9 cellular contexts compared by ENCODE assay signal in genomic region chr6:42047220-42047590, GRCh38. TPM values are rescaled to one million over a fixed set of nuclear protein-coding genes. Genes with fewer than 3 reads are reported as not detected.
DNase-seq lines count a peak whose midpoint lies in the region; ATAC-seq and TF ChIP-seq lines count a peak whose summit lies in the region.
"Had no signal": no experiment of that assay in that cellular context is flagged by ENCODE, and none has a peak within 500 bp of the region (broad histone marks: within the 10 kb centered on the region; RNA-seq: fewer than 3 reads in every experiment).

No MANE protein-coding gene starts in this region.

- CTCF ChIA-PET in MCF 10A (lab: Yijun Ruan, JAX), result interaction anchor here (0.5 to 9.2 kb wide), 5 partner anchors 28 to 297 kb away, joined by 3 to 117 read pairs (median 4); partner anchors contain the start of genes BYSL, CCND3 and MED20

- TF ChIP-seq CTCF in MCF 10A (IDR thresholded peaks at IDR 0.05; ENCODE audit: unreplicated experiment), result no peak
- no peak for TF ChIP-seq CTCF in type B pancreatic cell (conservative IDR thresholded peaks at IDR 0.05)

- intact Hi-C loops in MCF 10A (cut with micrococcal nuclease), result no loop called here

- H3K9me3 Mint-ChIP-seq in activated T-cell treated with anti-CD3 and anti-CD28 coated beads, Interleukin-2, amount 50 U/mL, for 4 hours, result no peaks in the 10 kb centered on the region
- H3K9me3 Mint-ChIP-seq in MCF 10A (ENCODE audit: unreplicated experiment), result no peaks in the 10 kb centered on the region
- no peaks in the 10 kb centered on the region for H3K9me3 Mint-ChIP-seq in naive B cell
- H3K9me3 Mint-ChIP-seq in type B pancreatic cell, result no peaks in the 10 kb centered on the region

- peaks cover 77% of the 10 kb centered on the region for H3K4me1 Mint-ChIP-seq in activated T-cell treated with anti-CD3 and anti-CD28 coated beads, Interleukin-2, amount 50 U/mL, for 4 hours (ENCODE audit: low read depth)
- H3K4me1 Mint-ChIP-seq in MCF 10A (ENCODE audit: insufficient read depth, unreplicated experiment), result peaks cover 32% of the 10 kb centered on the region
- H3K4me1 Mint-ChIP-seq in naive B cell, result peaks cover 50 to 82% (median 65%) of the 10 kb centered on the region in 3 donors
- H3K4me1 Mint-ChIP-seq in type B pancreatic cell (ENCODE audit: unreplicated experiment), result peaks cover 44% of the 10 kb centered on the region

- DNase-seq in activated T-cell treated with anti-CD3 and anti-CD28 coated beads, Interleukin-2, amount 50 U/mL, for 4 hours, result no peak
- DNase-seq in activated T-cell treated with anti-CD3 and anti-CD28 coated beads, Interleukin-2, amount 50 U/mL, for 1 hour, result no peak
- DNase-seq in MCF 10A (ENCODE audit: unreplicated experiment), result peak; percentile 17
- no peak for DNase-seq in naive B cell
- no peak for DNase-seq in type B pancreatic cell (ENCODE audit: extremely low spot score, unreplicated experiment)
- DNase-seq in NCI-H345 treated with DMSO at 0.1 percent for 48 hours (lab: John Stamatoyannopoulos, UW; ENCODE audit: unreplicated experiment), result no peak
- DNase-seq in medulla oblongata (ENCODE audit: extremely low spot score), result no peak
- DNase-seq: central memory CD4-positive, alpha-beta T cell had no signal

- H3K27ac Mint-ChIP-seq in MCF 10A (ENCODE audit: low read depth, unreplicated experiment), result peak overlapping the region; percentile 60
- peak overlapping the region in 5 of 6 donors; percentile 36 to 95 (median 93) for H3K27ac Mint-ChIP-seq in naive B cell
- H3K27ac Mint-ChIP-seq in type B pancreatic cell, result peak overlapping the region; percentile 89

- BruUV-seq in MCF 10A (replicated peaks; lab: Mats Ljungman, UMichigan), result no TSS peak

- ATAC-seq in activated T-cell treated with anti-CD3 and anti-CD28 coated beads, Interleukin-2, amount 50 U/mL, for 4 hours, result no peak
- no peak for ATAC-seq in naive B cell (ENCODE audit: low read depth in 2 of 2)
- no peak for ATAC-seq in HG03159 (IDR thresholded peaks at IDR 0.05; ENCODE audit: unreplicated experiment)

- no peaks in the 10 kb centered on the region for H3K27me3 Mint-ChIP-seq in activated T-cell treated with anti-CD3 and anti-CD28 coated beads, Interleukin-2, amount 50 U/mL, for 4 hours (ENCODE audit: low read depth)
- no peaks in the 10 kb centered on the region for H3K27me3 Mint-ChIP-seq in MCF 10A (ENCODE audit: insufficient read depth, unreplicated experiment)
- H3K27me3 Mint-ChIP-seq in naive B cell, result no peaks in the 10 kb centered on the region
- peaks cover 9% of the 10 kb centered on the region for H3K27me3 Mint-ChIP-seq in type B pancreatic cell

- peak overlapping the region; percentile 94 for H3K4me3 Mint-ChIP-seq in activated T-cell treated with anti-CD3 and anti-CD28 coated beads, Interleukin-2, amount 50 U/mL, for 4 hours
- H3K4me3 Mint-ChIP-seq in MCF 10A (ENCODE audit: unreplicated experiment) (peak overlapping the region; percentile 91), naive B cell (peak overlapping the region; percentile 92 to 99 (median 98)), type B pancreatic cell (peak overlapping the region; percentile 82)

- peaks cover 6% of the 10 kb centered on the region for H3K36me3 Mint-ChIP-seq in activated T-cell treated with anti-CD3 and anti-CD28 coated beads, Interleukin-2, amount 50 U/mL, for 4 hours (ENCODE audit: insufficient read depth)
- H3K36me3 Mint-ChIP-seq in MCF 10A (ENCODE audit: insufficient read depth, unreplicated experiment), result peaks cover 13% of the 10 kb centered on the region
- no peaks in the 10 kb centered on the region for H3K36me3 Mint-ChIP-seq in naive B cell
- no peaks in the 10 kb centered on the region for H3K36me3 Mint-ChIP-seq in type B pancreatic cell

- POLR2A ChIA-PET in MCF 10A (lab: Yijun Ruan, JAX), result interaction anchor here (0.5 to 8.8 kb wide), 17 partner anchors 71 to 842 kb away, joined by 3 to 136 read pairs (median 14); partner anchors contain the start of genes BYSL, C6orf132, CCND3 and MED20

RNA-seq across cellular contexts. Expression of gene TAF8, which starts 3.1 kb away (rescaled TPM):
- 10 to 100 TPM; 35.7 to 39.9 (median 38.2) TPM for total RNA-seq in activated T-cell treated with anti-CD3 and anti-CD28 coated beads, Interleukin-2, amount 50 U/mL, for 4 hours
- total RNA-seq in MCF 10A (2022) (23.8 and 25.8 TPM in 2 replicates), type B pancreatic cell (ENCODE audit: low replicate concordance) (30.7 and 36.0 TPM in 2 replicates)
- 10 to 100 TPM; 10.3 to 25.6 (median 18.6) TPM for polyA plus RNA-seq in naive B cell (ENCODE audit: low read depth in 6 of 6)
